In the genomic region with DNA sequence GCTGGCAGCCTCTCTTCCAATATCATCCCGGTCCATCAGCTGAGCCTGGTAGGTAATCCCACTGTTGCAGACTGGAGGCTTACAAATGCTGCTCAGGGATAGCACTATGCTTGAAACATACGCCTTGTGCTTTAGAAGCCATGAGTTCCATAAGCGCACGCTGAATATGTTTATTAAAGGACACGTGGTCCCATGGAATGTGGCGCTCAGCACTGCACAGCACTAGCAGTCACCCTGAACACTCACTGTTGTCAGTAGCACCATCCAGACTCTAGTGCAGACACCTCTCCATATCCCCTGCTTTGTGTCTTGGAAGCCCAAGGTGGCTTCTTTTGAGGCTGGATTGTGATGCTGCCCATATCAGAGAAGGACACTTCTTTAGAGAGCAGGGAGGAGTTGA, we compare ENCODE assay signal across 16 cellular contexts.
DNase-seq lines count a peak whose midpoint lies in the region; ATAC-seq, FAIRE-seq and TF ChIP-seq lines count a peak whose summit lies in the region.
"Had no signal": no experiment of that assay in that cellular context is flagged by ENCODE, and none has a peak within 500 bp of the region (broad histone marks: within the 10 kb centered on the region; RNA-seq: fewer than 3 reads in every experiment).

No MANE protein-coding gene starts in this region.

- no peak overlapping the region for H3K9ac ChIP-seq in H1 (replicated peaks in 1 of 4; ENCODE audit: extremely low read depth in 1 of 4, low read depth in 3 of 4, low read length in 3 of 4)
- H3K9ac ChIP-seq in PC-3 (ENCODE audit: low read length) = no peak overlapping the region

- peaks cover 73% of the 10 kb centered on the region for H3K4me1 Mint-ChIP-seq in activated CD8-positive, alpha-beta T cell treated with anti-CD3 and anti-CD28 coated beads for 36 hours (ENCODE audit: low read depth)
- H3K4me1 Mint-ChIP-seq in activated CD8-positive, alpha-beta T cell treated with anti-CD3 and anti-CD28 coated beads, Interleukin-2, amount 10 ng/mL, durations not matched to agents 7 days and 5 days (ENCODE audit: low read depth) = peaks cover 60% of the 10 kb centered on the region
- peaks cover 84% of the 10 kb centered on the region for H3K4me1 Mint-ChIP-seq in stimulated activated naive CD8-positive, alpha-beta T cell treated with anti-CD3 and anti-CD28 coated beads, Interleukin-15, Interleukin-2, amounts not matched to agents 100 ng/mL and 50 ng/mL, for 24 hours (ENCODE audit: low read depth)

- 0 out of 2 replicates have a peak overlapping the region, but pooled peaks have one; percentile 7 for H2AFZ ChIP-seq in H1 (ENCODE audit: low read length)
- no peak overlapping the region for H2AFZ ChIP-seq in PC-3 (ENCODE audit: low read length)

- no peak overlapping the region for H3K27ac ChIP-seq in H1 (ENCODE audit: low read depth, low read length)
- H3K27ac ChIP-seq in PC-3 (ENCODE audit: low read length) = no peak overlapping the region
- H3K27ac ChIP-seq: HL-60 had no signal

- H3K4ac ChIP-seq in H1 (replicated peaks; ENCODE audit: insufficient read length, low read depth, low read length) = no peak overlapping the region

- H3K4me1 ChIP-seq in H1 (replicated peaks in 1 of 4; ENCODE audit: control insufficient read depth in 3 of 4, insufficient read depth in 4 of 4, low read length in 3 of 4) (peaks cover 0 to 4% (median 1%) of the 10 kb centered on the region in 4 experiments; a peak in 2 of 7 replicates), PC-3 (ENCODE audit: insufficient read depth, low read length) (peaks cover 20% of the 10 kb centered on the region)

- H3K18ac ChIP-seq in H1 (ENCODE audit: extremely low read depth, low read length) = no peak overlapping the region

- no peak overlapping the region for H2BK12ac ChIP-seq in H1 (ENCODE audit: low read depth, low read length)

- no peak overlapping the region for H3K4me3 Mint-ChIP-seq in activated CD8-positive, alpha-beta T cell treated with anti-CD3 and anti-CD28 coated beads for 36 hours
- H3K4me3 Mint-ChIP-seq in activated CD8-positive, alpha-beta T cell treated with anti-CD3 and anti-CD28 coated beads, Interleukin-2, amount 10 ng/mL, durations not matched to agents 7 days and 5 days = no peak overlapping the region
- no peak overlapping the region for H3K4me3 Mint-ChIP-seq in stimulated activated naive CD8-positive, alpha-beta T cell treated with anti-CD3 and anti-CD28 coated beads, Interleukin-15, Interleukin-2, amounts not matched to agents 100 ng/mL and 50 ng/mL, for 24 hours
- H3K4me3 Mint-ChIP-seq: endodermal cell had no signal

- H3K79me2 ChIP-seq in H1 (ENCODE audit: control insufficient read depth in 1 of 2, insufficient read depth in 2 of 2, low read length in 2 of 2) (no peaks in the 10 kb centered on the region), PC-3 (ENCODE audit: low read length) (no peaks in the 10 kb centered on the region)

- TF ChIP-seq RAD21 in H1 (IDR thresholded peaks at IDR 0.05 in 1 of 2, conservative IDR thresholded peaks at IDR 0.05 in 1 of 2; ENCODE audit: low read depth in 2 of 2, low read length in 2 of 2) = no peak

- H3K36me3 Mint-ChIP-seq in activated CD8-positive, alpha-beta T cell treated with anti-CD3 and anti-CD28 coated beads for 36 hours (ENCODE audit: low read depth) = peaks cover 17% of the 10 kb centered on the region
- peaks cover 11% of the 10 kb centered on the region for H3K36me3 Mint-ChIP-seq in activated CD8-positive, alpha-beta T cell treated with anti-CD3 and anti-CD28 coated beads, Interleukin-2, amount 10 ng/mL, durations not matched to agents 7 days and 5 days (ENCODE audit: low read depth)
- peaks cover 14% of the 10 kb centered on the region for H3K36me3 Mint-ChIP-seq in stimulated activated naive CD8-positive, alpha-beta T cell treated with anti-CD3 and anti-CD28 coated beads, Interleukin-15, Interleukin-2, amounts not matched to agents 100 ng/mL and 50 ng/mL, for 24 hours (ENCODE audit: low read depth)

- H3K4me2 ChIP-seq in H1 (ENCODE audit: insufficient read depth in 1 of 2, low read depth in 2 of 2, low read length in 2 of 2) = no peak overlapping the region
- no peak overlapping the region for H3K4me2 ChIP-seq in PC-3 (ENCODE audit: low read length)

- FAIRE-seq in H1 (lab: Jason Lieb, UNC) = no peak
- FAIRE-seq: keratinocyte, urothelium cell line had no signal

- no peak overlapping the region for H4K8ac ChIP-seq in H1 (ENCODE audit: extremely low read depth, insufficient read depth, low read length)

- H3K79me1 ChIP-seq in H1 (ENCODE audit: low read depth, low read length) = no peaks in the 10 kb centered on the region

- H3K23ac ChIP-seq in H1 (ENCODE audit: insufficient read length) = no peak overlapping the region

- no peak overlapping the region for H2BK120ac ChIP-seq in H1 (replicated peaks; ENCODE audit: low read depth, low read length)

- BruUV-seq in PC-3 (replicated peaks; lab: Mats Ljungman, UMichigan) = no TSS peak

- H3K14ac ChIP-seq in H1 (ENCODE audit: insufficient read length) = no peak overlapping the region

- no peaks in the 10 kb centered on the region for H3K23me2 ChIP-seq in H1 (ENCODE audit: low read depth, low read length)

- H3K27me3 ChIP-seq in H1 (replicated peaks in 1 of 4; ENCODE audit: control insufficient read depth in 3 of 4, extremely low read depth in 1 of 4, insufficient read depth in 3 of 4, low read length in 3 of 4) = no peaks in the 10 kb centered on the region
- H3K27me3 ChIP-seq in PC-3 (ENCODE audit: low read length) = no peaks in the 10 kb centered on the region
- H3K27me3 ChIP-seq: MG63, Peyer's patch had no signal

- peak overlapping the region; percentile 16 for H3K27ac Mint-ChIP-seq in activated CD8-positive, alpha-beta T cell treated with anti-CD3 and anti-CD28 coated beads for 36 hours
- H3K27ac Mint-ChIP-seq in activated CD8-positive, alpha-beta T cell treated with anti-CD3 and anti-CD28 coated beads, Interleukin-2, amount 10 ng/mL, durations not matched to agents 7 days and 5 days = no peak overlapping the region
- H3K27ac Mint-ChIP-seq in stimulated activated naive CD8-positive, alpha-beta T cell treated with anti-CD3 and anti-CD28 coated beads, Interleukin-15, Interleukin-2, amounts not matched to agents 100 ng/mL and 50 ng/mL, for 24 hours = peak overlapping the region; percentile 69
- H3K27ac Mint-ChIP-seq: endodermal cell had no signal

- H2BK20ac ChIP-seq in H1 (ENCODE audit: low read length) = no peak overlapping the region

- TF ChIP-seq EP300 in H1 (IDR thresholded peaks at IDR 0.05; ENCODE audit: borderline replicate concordance in 1 of 2, low read depth in 2 of 2, low read length in 2 of 2) = no peak

- H4K91ac ChIP-seq in H1 (replicated peaks; ENCODE audit: insufficient read length, low read length) = no peak overlapping the region

- TF ChIP-seq CTCF in activated CD8-positive, alpha-beta T cell treated with anti-CD3 and anti-CD28 coated beads for 36 hours (IDR thresholded peaks at IDR 0.05) = no peak
- TF ChIP-seq CTCF in H1 (IDR thresholded peaks at IDR 0.05; ENCODE audit: control extremely low read depth in 1 of 3, insufficient read depth in 1 of 3, low read depth in 1 of 3, low read length in 3 of 3) (no peak), PC-3 (conservative IDR thresholded peaks at IDR 0.05; ENCODE audit: low read depth, low read length) (no peak)

- H3K56ac ChIP-seq in H1 (replicated peaks; ENCODE audit: insufficient read length, low read depth, low read length) = no peak overlapping the region

- CTCF ChIA-PET in activated CD8-positive, alpha-beta T cell treated with anti-CD3 and anti-CD28 coated beads for 36 hours (lab: Charles Lee) = interaction anchor here (3.1 kb wide), 1 partner anchor 121 kb away, joined by 10 read pairs; a partner anchor contains a TSS
- CTCF ChIA-PET in activated CD8-positive, alpha-beta T cell treated with anti-CD3 and anti-CD28 coated beads, Interleukin-2, amount 10 ng/mL, durations not matched to agents 7 days and 5 days (lab: Charles Lee) = interaction anchor here (0.8 to 2.3 kb wide), 5 partner anchors 13 to 167 kb away, joined by 3 to 13 read pairs (median 3); a partner anchor contains a TSS
- CTCF ChIA-PET in H1 (lab: Charles Lee; ENCODE audit: partially characterized antibody) (no interaction called here), PC-3 (lab: Charles Lee) (no interaction called here)

- H2BK15ac ChIP-seq in H1 (ENCODE audit: low read length) = no peak overlapping the region

- H3K36me3 ChIP-seq in H1 (ENCODE audit: control insufficient read depth in 2 of 4, insufficient read depth in 4 of 4, low read length in 3 of 4) = no peaks in the 10 kb centered on the region
- H3K36me3 ChIP-seq in PC-3 (ENCODE audit: low read depth, low read length) = no peaks in the 10 kb centered on the region
- H3K36me3 ChIP-seq: MG63, Peyer's patch had no signal

- H3F3A ChIP-seq in PC-3 (ENCODE audit: low read length, unreplicated experiment) = no peaks in the 10 kb centered on the region

- DNase-seq in activated CD8-positive, alpha-beta T cell treated with anti-CD3 and anti-CD28 coated beads for 36 hours = no peak
- DNase-seq in activated CD8-positive, alpha-beta T cell treated with anti-CD3 and anti-CD28 coated beads, Interleukin-2, amount 10 ng/mL, durations not matched to agents 7 days and 5 days = no peak
- DNase-seq in NCI-H2227 (lab: John Stamatoyannopoulos, UW; ENCODE audit: unreplicated experiment) (peak; percentile 18), H1 (ENCODE audit: low read depth in 1 of 2, low spot score in 2 of 2) (no peak), NCI-H2029 (lab: John Stamatoyannopoulos, UW) (no peak), NCI-H2196 treated with DMSO at 0.1 percent for 48 hours (lab: John Stamatoyannopoulos, UW; ENCODE audit: unreplicated experiment) (no peak), PC-3 (no peak)
- DNase-seq: activated CD8-positive, alpha-beta memory T cell treated with anti-CD3 and anti-CD28 coated beads, Interleukin-2, amount 50 U/mL, for 48 hours; endodermal cell; GOT3; MG63; Peyer's patch had no signal

- intact Hi-C loops in activated CD8-positive, alpha-beta T cell treated with anti-CD3 and anti-CD28 coated beads for 36 hours (cut with micrococcal nuclease) = no loop called here
- intact Hi-C loops in PC-3 (cut with micrococcal nuclease) = loop anchor here (10.0 kb wide), 2 partner anchors 167 to 377 kb away; no protein-coding TSS in a partner anchor

- no peaks in the 10 kb centered on the region for H3K27me3 Mint-ChIP-seq in activated CD8-positive, alpha-beta T cell treated with anti-CD3 and anti-CD28 coated beads for 36 hours
- no peaks in the 10 kb centered on the region for H3K27me3 Mint-ChIP-seq in activated CD8-positive, alpha-beta T cell treated with anti-CD3 and anti-CD28 coated beads, Interleukin-2, amount 10 ng/mL, durations not matched to agents 7 days and 5 days (ENCODE audit: low read depth)
- H3K27me3 Mint-ChIP-seq in stimulated activated naive CD8-positive, alpha-beta T cell treated with anti-CD3 and anti-CD28 coated beads, Interleukin-15, Interleukin-2, amounts not matched to agents 100 ng/mL and 50 ng/mL, for 24 hours = no peaks in the 10 kb centered on the region

- TF ChIP-seq POLR2A in H1 (IDR thresholded peaks at IDR 0.05; ENCODE audit: control extremely low read depth in 1 of 2, low read depth in 2 of 2, low read length in 2 of 2) = no peak

- H2BK5ac ChIP-seq in H1 (ENCODE audit: low read depth, low read length) = no peak overlapping the region

- H4K5ac ChIP-seq in H1 (ENCODE audit: insufficient read length, low read depth, low read length) = no peak overlapping the region

- H3K9me3 ChIP-seq in H1 (ENCODE audit: insufficient read depth in 2 of 2, low read depth in 1 of 2, low read length in 1 of 2) = no peaks in the 10 kb centered on the region
- H3K9me3 ChIP-seq in PC-3 (ENCODE audit: low read length) = no peaks in the 10 kb centered on the region
- H3K9me3 ChIP-seq: MG63, Peyer's patch had no signal

- no peak for ATAC-seq in activated CD8-positive, alpha-beta T cell treated with anti-CD3 and anti-CD28 coated beads for 36 hours
- ATAC-seq in activated CD8-positive, alpha-beta T cell treated with anti-CD3 and anti-CD28 coated beads, Interleukin-2, amount 10 ng/mL, durations not matched to agents 7 days and 5 days = no peak
- no peak for ATAC-seq in PC-3

- H3K9me3 Mint-ChIP-seq in activated CD8-positive, alpha-beta T cell treated with anti-CD3 and anti-CD28 coated beads for 36 hours = no peaks in the 10 kb centered on the region
- H3K9me3 Mint-ChIP-seq in activated CD8-positive, alpha-beta T cell treated with anti-CD3 and anti-CD28 coated beads, Interleukin-2, amount 10 ng/mL, durations not matched to agents 7 days and 5 days (ENCODE audit: insufficient read depth) = no peaks in the 10 kb centered on the region
- no peaks in the 10 kb centered on the region for H3K9me3 Mint-ChIP-seq in stimulated activated naive CD8-positive, alpha-beta T cell treated with anti-CD3 and anti-CD28 coated beads, Interleukin-15, Interleukin-2, amounts not matched to agents 100 ng/mL and 50 ng/mL, for 24 hours
- H3K9me3 Mint-ChIP-seq: endodermal cell had no signal

- H3K9me2 ChIP-seq in PC-3 (replicated peaks; ENCODE audit: low read length) = no peaks in the 10 kb centered on the region

- 93% methylated on average over 6 of the region's 6 CpGs; no CpG with 5 or more reads in 1 of the 2 experiments for WGBS in H1 (ENCODE audit: extremely low coverage in 1 of 2, insufficient coverage in 1 of 2, insufficient read length in 1 of 2, insufficient replicate concordance in 2 of 2, low coverage in 1 of 2, low lambda C conversion rate in 2 of 2, missing lambda C conversion rate in 1 of 2), 2 experiments

- no peaks in the 10 kb centered on the region for H4K20me1 ChIP-seq in H1 (replicated peaks in 1 of 2; ENCODE audit: control insufficient read depth in 1 of 2, insufficient read depth in 2 of 2, low read length in 2 of 2)
- H4K20me1 ChIP-seq in PC-3 (ENCODE audit: low read length) = no peaks in the 10 kb centered on the region

- POLR2A ChIA-PET in activated CD8-positive, alpha-beta T cell treated with anti-CD3 and anti-CD28 coated beads for 36 hours (lab: Charles Lee) = interaction anchor here (2.0 kb wide), 1 partner anchor 120 kb away, joined by 6 read pairs; no protein-coding TSS in a partner anchor
- POLR2A ChIA-PET in activated CD8-positive, alpha-beta T cell treated with anti-CD3 and anti-CD28 coated beads, Interleukin-2, amount 10 ng/mL, durations not matched to agents 7 days and 5 days (lab: Charles Lee) = no interaction called here
- POLR2A ChIA-PET in H1 (lab: Charles Lee; ENCODE audit: partially characterized antibody) (no interaction called here), PC-3 (lab: Charles Lee; ENCODE audit: unreplicated experiment) (no interaction called here)

- H3K4me3 ChIP-seq in H1 (ENCODE audit: extremely low read depth in 1 of 4, insufficient read depth in 2 of 4, low read depth in 3 of 4, low read length in 4 of 4) = no peak overlapping the region
- H3K4me3 ChIP-seq in PC-3 (ENCODE audit: low read length) = no peak overlapping the region
- H3K4me3 ChIP-seq: MG63, Peyer's patch had no signal

- no peak overlapping the region for H2AK5ac ChIP-seq in H1 (ENCODE audit: low read depth, low read length)

Comparison
In these comparisons a context has a peak if more than half of its experiments do, and no peak if none do; other contexts are left out.
1. CTCF ChIA-PET loops: an anchor here in activated CD8-positive, alpha-beta T cell treated with anti-CD3 and anti-CD28 coated beads for 36 hours (3.1 kb wide) and activated CD8-positive, alpha-beta T cell treated with anti-CD3 and anti-CD28 coated beads, Interleukin-2, amount 10 ng/mL, durations not matched to agents 7 days and 5 days (0.8 to 2.3 kb wide); none called in H1 and PC-3.